ENCODE assay signal across 22 cellular contexts in genomic region chr17:82313195-82314011, GRCh38. TPM values are rescaled to one million over a fixed set of nuclear protein-coding genes. Genes with fewer than 3 reads are reported as not detected.
A peak's percentile ranks its signal among the peaks of the same experiment; 100 is the strongest.
DNase-seq lines count a peak whose midpoint lies in the region; ATAC-seq and TF ChIP-seq lines count a peak whose summit lies in the region.
"Had no signal": no experiment of that assay in that cellular context is flagged by ENCODE, and none has a peak within 500 bp of the region (broad histone marks: within the 10 kb centered on the region; RNA-seq: fewer than 3 reads in every experiment).

No MANE protein-coding gene starts in this region.

- no peaks in the 10 kb centered on the region for H3K9me3 ChIP-seq in CD4-positive, CD25-positive, alpha-beta regulatory T cell (ENCODE audit: control insufficient read depth in 2 of 2, low read length in 2 of 2)
- no peaks in the 10 kb centered on the region for H3K9me3 ChIP-seq in Caco-2
- no peaks in the 10 kb centered on the region for H3K9me3 ChIP-seq in prostate gland
- H3K9me3 ChIP-seq: heart right ventricle, left lung, tibial nerve had no signal

- TF ChIP-seq CTCF in Caco-2 (IDR thresholded peaks at IDR 0.05; ENCODE audit: insufficient read depth in 1 of 2, low read depth in 1 of 2, low read length in 1 of 2, severe bottlenecking in 1 of 2, unreplicated experiment in 1 of 2) (no peak), prostate gland (IDR thresholded peaks at IDR 0.05) (no peak)

- POLR2A ChIA-PET in Caco-2 (lab: Charles Lee) = no interaction called here

- ATAC-seq in CD4-positive, CD25-positive, alpha-beta regulatory T cell (ENCODE audit: low read depth in 2 of 2) = no peak
- no peak for ATAC-seq in effector memory CD8-positive, alpha-beta T cell (replicated peaks)
- ATAC-seq: left lung, PC-3 had no signal

- CTCF ChIA-PET in Caco-2 (lab: Charles Lee) = no interaction called here

- peak overlapping the region in 2 of 3 donors; percentile 19 to 55 for H3K27ac Mint-ChIP-seq in CD4-positive, CD25-positive, alpha-beta regulatory T cell
- peak overlapping the region; percentile 30 for H3K27ac Mint-ChIP-seq in Caco-2 (ENCODE audit: unreplicated experiment)
- H3K27ac Mint-ChIP-seq in effector memory CD8-positive, alpha-beta T cell = peak overlapping the region; percentile 35 to 77
- H3K27ac Mint-ChIP-seq: nephron progenitor cell, progenitor cell of endocrine pancreas had no signal

- peaks cover 0 to 1% (median 0%) of the 10 kb centered on the region in 7 donors for H3K9me3 Mint-ChIP-seq in CD4-positive, CD25-positive, alpha-beta regulatory T cell
- no peaks in the 10 kb centered on the region for H3K9me3 Mint-ChIP-seq in Caco-2 (ENCODE audit: unreplicated experiment)
- no peaks in the 10 kb centered on the region for H3K9me3 Mint-ChIP-seq in effector memory CD8-positive, alpha-beta T cell
- H3K9me3 Mint-ChIP-seq: nephron progenitor cell had no signal

- no peak overlapping the region for H3K4me3 ChIP-seq in CD4-positive, CD25-positive, alpha-beta regulatory T cell (ENCODE audit: low read depth, low read length)
- H3K4me3 ChIP-seq in Caco-2 (ENCODE audit: low read depth, low read length) = no peak overlapping the region
- no peak overlapping the region for H3K4me3 ChIP-seq in prostate gland
- H3K4me3 ChIP-seq: dorsolateral prefrontal cortex, GM12878, heart right ventricle, left lung, tibial nerve had no signal

- BruUV-seq in Caco-2 (replicated peaks; lab: Mats Ljungman, UMichigan) = no TSS peak

- H3K36me3 Mint-ChIP-seq in CD4-positive, CD25-positive, alpha-beta regulatory T cell = no peaks in the 10 kb centered on the region
- H3K36me3 Mint-ChIP-seq in Caco-2 (ENCODE audit: insufficient read depth, unreplicated experiment) = no peaks in the 10 kb centered on the region
- H3K36me3 Mint-ChIP-seq in effector memory CD8-positive, alpha-beta T cell (ENCODE audit: insufficient read depth) = peaks cover 24% of the 10 kb centered on the region

- H3K27ac ChIP-seq in CD4-positive, CD25-positive, alpha-beta regulatory T cell (ENCODE audit: insufficient read depth, low read length, poor library complexity, severe bottlenecking) = no peak overlapping the region
- H3K27ac ChIP-seq in prostate gland = no peak overlapping the region
- H3K27ac ChIP-seq: dorsolateral prefrontal cortex, heart right ventricle, left lung, tibial nerve had no signal

- H3K27me3 ChIP-seq in CD4-positive, CD25-positive, alpha-beta regulatory T cell (ENCODE audit: control insufficient read depth, insufficient read depth, low read length) = no peaks in the 10 kb centered on the region
- H3K27me3 ChIP-seq in Caco-2 (replicated peaks; ENCODE audit: control insufficient read depth, insufficient read depth, low read length) = no peaks in the 10 kb centered on the region
- H3K27me3 ChIP-seq in prostate gland (replicated peaks; ENCODE audit: insufficient read depth) = peaks cover 2% of the 10 kb centered on the region

- peaks cover 0 to 22% (median 4%) of the 10 kb centered on the region in 4 donors for H3K4me1 Mint-ChIP-seq in CD4-positive, CD25-positive, alpha-beta regulatory T cell
- peaks cover 14% of the 10 kb centered on the region for H3K4me1 Mint-ChIP-seq in Caco-2 (ENCODE audit: low read depth, unreplicated experiment)
- H3K4me1 Mint-ChIP-seq in effector memory CD8-positive, alpha-beta T cell (ENCODE audit: low read depth in 2 of 2) = peaks cover 12 to 22% of the 10 kb centered on the region in 2 donors

- intact Hi-C loops in Caco-2 (cut with micrococcal nuclease; ENCODE audit: unreplicated experiment) = no loop called here
- intact Hi-C loops in prostate gland (cut with DNase I) = no loop called here

- no peak for TF ChIP-seq POLR2A in prostate gland (IDR thresholded peaks at IDR 0.05)

- peaks cover 36% of the 10 kb centered on the region for H3K4me1 ChIP-seq in CD4-positive, CD25-positive, alpha-beta regulatory T cell (ENCODE audit: control insufficient read depth, insufficient read depth, low read length, poor library complexity, severe bottlenecking)
- H3K4me1 ChIP-seq in Caco-2 (peaks cover 13% of the 10 kb centered on the region), prostate gland (replicated peaks) (no peaks in the 10 kb centered on the region)

- no peaks in the 10 kb centered on the region for H3K36me3 ChIP-seq in CD4-positive, CD25-positive, alpha-beta regulatory T cell (ENCODE audit: control insufficient read depth, insufficient read depth, low read length)
- H3K36me3 ChIP-seq in Caco-2 (ENCODE audit: control insufficient read depth, insufficient read depth, low read length) (no peaks in the 10 kb centered on the region), prostate gland (no peaks in the 10 kb centered on the region)
- H3K36me3 ChIP-seq: heart right ventricle, left lung, tibial nerve had no signal

- H3K4me3 Mint-ChIP-seq in CD4-positive, CD25-positive, alpha-beta regulatory T cell = peak overlapping the region; percentile 4 to 73 (median 20)
- no peak overlapping the region for H3K4me3 Mint-ChIP-seq in Caco-2 (ENCODE audit: unreplicated experiment)
- H3K4me3 Mint-ChIP-seq in effector memory CD8-positive, alpha-beta T cell = peak overlapping the region; percentile 27 to 67
- H3K4me3 Mint-ChIP-seq: nephron progenitor cell had no signal

- DNase-seq in CD4-positive, CD25-positive, alpha-beta regulatory T cell = no peak
- DNase-seq in Caco-2 (no peak), DMS153 treated with DMSO at 0.1 percent for 48 hours (lab: John Stamatoyannopoulos, UW; ENCODE audit: unreplicated experiment) (no peak), prostate gland (ENCODE audit: low spot score) (no peak)
- no peak for DNase-seq in effector memory CD8-positive, alpha-beta T cell
- DNase-seq: central memory CD4-positive, alpha-beta T cell; DMS79; dorsolateral prefrontal cortex; heart right ventricle; Kasumi-1; NCI-H187 treated with DMSO at 0.1 percent for 48 hours; NCI-H345; nephron progenitor cell; PC-3; SHP77 treated with DMSO at 0.1 percent for 48 hours; stimulated activated naive CD4-positive, alpha-beta T cell had no signal

- WGBS in prostate gland = 84% methylated on average over 28 of the region's 28 CpGs

- H3K27me3 Mint-ChIP-seq in CD4-positive, CD25-positive, alpha-beta regulatory T cell = peaks cover 6% of the 10 kb centered on the region
- no peaks in the 10 kb centered on the region for H3K27me3 Mint-ChIP-seq in Caco-2 (ENCODE audit: insufficient read depth, unreplicated experiment)
- H3K27me3 Mint-ChIP-seq in effector memory CD8-positive, alpha-beta T cell = no peaks in the 10 kb centered on the region
- H3K27me3 Mint-ChIP-seq: CD4-positive, alpha-beta memory T cell had no signal

RNA-seq across cellular contexts. Expression of gene CD7, which starts 4.0 kb away (rescaled TPM):
- 140 TPM for total RNA-seq in CD4-positive, CD25-positive, alpha-beta regulatory T cell
- 10 to 100 TPM; 56.3 to 76.9 (median 68.3) TPM for polyA plus RNA-seq in CD4-positive, CD25-positive, alpha-beta regulatory T cell
- total RNA-seq in Caco-2 (2022) (0.37 and 0.93 TPM in 2 replicates), prostate gland (1 to 10 TPM in 1 of 2 donors, not detected in 1; 2.8 TPM)
- polyA plus RNA-seq: GM12878 had no signal

RNA-seq across cellular contexts. Expression of gene SECTM1, which starts 20.2 kb away (rescaled TPM):
- total RNA-seq in CD4-positive, CD25-positive, alpha-beta regulatory T cell = 0.52 TPM
- under 1 TPM; 0.38 to 0.91 (median 0.51) TPM for polyA plus RNA-seq in CD4-positive, CD25-positive, alpha-beta regulatory T cell
- 0.37 and 0.75 TPM in 2 replicates for total RNA-seq in Caco-2 (2022)
- total RNA-seq in prostate gland = 10 to 100 TPM in 1 of 2 donors, 1 to 10 TPM in 1; 9.0 to 12.5 TPM
- total RNA-seq: GM12878, progenitor cell of endocrine pancreas had no signal

RNA-seq across cellular contexts. Expression of gene CSNK1D, which starts 39.9 kb away (rescaled TPM):
- total RNA-seq in CD4-positive, CD25-positive, alpha-beta regulatory T cell = 333 TPM
- polyA plus RNA-seq in CD4-positive, CD25-positive, alpha-beta regulatory T cell = 10 to 100 TPM; 41.2 to 50.3 (median 48.6) TPM
- total RNA-seq in Caco-2 (2022) (196 TPM in 2 replicates), prostate gland (100 to 1,000 TPM in 1 of 2 donors, 10 to 100 TPM in 1; 80.3 to 155 TPM)

RNA-seq across cellular contexts. Expression of gene TEX19, which starts 45.6 kb away (rescaled TPM):
- total RNA-seq in CD4-positive, CD25-positive, alpha-beta regulatory T cell = not detected
- polyA plus RNA-seq in CD4-positive, CD25-positive, alpha-beta regulatory T cell = not detected
- total RNA-seq in Caco-2 (2022) = 3.4 and 4.2 TPM in 2 replicates
- total RNA-seq in prostate gland = 10 to 100 TPM in 1 of 2 donors, not detected in 1; 10.6 TPM
- total RNA-seq: aorta; CD4-positive, alpha-beta memory T cell; dorsolateral prefrontal cortex; heart right ventricle; left lung; progenitor cell of endocrine pancreas; tibial nerve had no signal
- polyA plus RNA-seq: aorta; CD4-positive, alpha-beta memory T cell; heart right ventricle had no signal

RNA-seq across cellular contexts. Expression of gene UTS2R, which starts 58.2 kb away (rescaled TPM):
- not detected for total RNA-seq in CD4-positive, CD25-positive, alpha-beta regulatory T cell
- not detected for polyA plus RNA-seq in CD4-positive, CD25-positive, alpha-beta regulatory T cell
- 0.66 and 1.3 TPM in 2 replicates for total RNA-seq in Caco-2 (2022)
- total RNA-seq in prostate gland = not detected
- total RNA-seq: aorta; CD4-positive, alpha-beta memory T cell; left lung; PC-3 had no signal
- polyA plus RNA-seq: aorta; CD4-positive, alpha-beta memory T cell had no signal

Comparison
In these comparisons a context has a peak if more than half of its experiments do, and no peak if none do; other contexts are left out.
1. RNA of gene CD7, which starts 4.0 kb away (total RNA-seq): 140 TPM in CD4-positive, CD25-positive, alpha-beta regulatory T cell (single experiment); 2.8 TPM in prostate gland and 0.37 to 0.93 TPM in Caco-2; every median in the first group is over 10 times any median in the second.
2. Peak in every context shown above with its lines, with median percentiles within 50 percentile points of each other: H3K27ac Mint-ChIP-seq.